Comparison of ENCODE assay signal across 8 cellular contexts in genomic region chr1:37753473-37754321, GRCh38. TPM values are rescaled to one million over a fixed set of nuclear protein-coding genes. Genes with fewer than 3 reads are reported as not detected.
DNase-seq lines count a peak whose midpoint lies in the region; ATAC-seq and TF ChIP-seq lines count a peak whose summit lies in the region.

No MANE protein-coding gene starts in this region.

- no peak for TF ChIP-seq CTCF in gastroesophageal sphincter (IDR thresholded peaks at IDR 0.05)

- TF ChIP-seq EP300 in gastroesophageal sphincter (IDR thresholded peaks at IDR 0.05): no peak

- H3K27me3 Mint-ChIP-seq in CD8-positive, alpha-beta memory T cell: peaks cover 18 to 33% of the 10 kb centered on the region in 2 donors
- H3K27me3 Mint-ChIP-seq in activated naive CD8-positive, alpha-beta T cell treated with anti-CD3 and anti-CD28 coated beads, Interleukin-2, amount 10 ng/mL, durations not matched to agents 7 days and 5 days: peaks cover 57% of the 10 kb centered on the region
- peaks cover 22 to 61% (median 33%) of the 10 kb centered on the region in 3 donors for H3K27me3 Mint-ChIP-seq in naive B cell

- no peaks in the 10 kb centered on the region for H3K4me1 ChIP-seq in CD8-positive, alpha-beta memory T cell (ENCODE audit: insufficient read depth, low read length)
- no peaks in the 10 kb centered on the region for H3K4me1 ChIP-seq in HUES48 (ENCODE audit: control insufficient read depth, insufficient read depth, low read length)
- peaks cover 0 to 17% (median 0%) of the 10 kb centered on the region in 3 donors for H3K4me1 ChIP-seq in gastroesophageal sphincter

- no peak overlapping the region for H3K9ac ChIP-seq in HUES48 (ENCODE audit: low read depth, low read length)

- H3K4me3 Mint-ChIP-seq in CD8-positive, alpha-beta memory T cell: peak overlapping the region in 6 of 7 donors; percentile 44 to 79 (median 70)
- peak overlapping the region; percentile 65 for H3K4me3 Mint-ChIP-seq in activated naive CD8-positive, alpha-beta T cell treated with anti-CD3 and anti-CD28 coated beads, Interleukin-2, amount 10 ng/mL, durations not matched to agents 7 days and 5 days
- H3K4me3 Mint-ChIP-seq in naive B cell: peak overlapping the region; percentile 22 to 88 (median 72)

- H3K9me3 ChIP-seq in CD8-positive, alpha-beta memory T cell (ENCODE audit: low read length): no peaks in the 10 kb centered on the region
- H3K9me3 ChIP-seq in HUES48 (ENCODE audit: control insufficient read depth, insufficient read depth, low read length) (no peaks in the 10 kb centered on the region), gastroesophageal sphincter (no peaks in the 10 kb centered on the region)

- peaks cover 10% of the 10 kb centered on the region for H3K27me3 ChIP-seq in CD8-positive, alpha-beta memory T cell (ENCODE audit: insufficient read depth, low read length, poor library complexity, severe bottlenecking)
- H3K27me3 ChIP-seq in HUES48 (ENCODE audit: control insufficient read depth, insufficient read depth, low read length) (peaks cover 91% of the 10 kb centered on the region), gastroesophageal sphincter (peaks cover 99% of the 10 kb centered on the region)

- H3K4me1 Mint-ChIP-seq in CD8-positive, alpha-beta memory T cell: peaks cover 8 to 15% (median 10%) of the 10 kb centered on the region in 3 donors
- H3K4me1 Mint-ChIP-seq in activated naive CD8-positive, alpha-beta T cell treated with anti-CD3 and anti-CD28 coated beads, Interleukin-2, amount 10 ng/mL, durations not matched to agents 7 days and 5 days: peaks cover 3% of the 10 kb centered on the region
- peaks cover 5 to 17% (median 16%) of the 10 kb centered on the region in 3 donors for H3K4me1 Mint-ChIP-seq in naive B cell

- no peak for TF ChIP-seq POLR2A in gastroesophageal sphincter (IDR thresholded peaks at IDR 0.05)

- H3K9me3 Mint-ChIP-seq in CD8-positive, alpha-beta memory T cell: no peaks in the 10 kb centered on the region
- no peaks in the 10 kb centered on the region for H3K9me3 Mint-ChIP-seq in activated naive CD8-positive, alpha-beta T cell treated with anti-CD3 and anti-CD28 coated beads, Interleukin-2, amount 10 ng/mL, durations not matched to agents 7 days and 5 days
- peaks cover 0 to 1% (median 0%) of the 10 kb centered on the region in 7 donors for H3K9me3 Mint-ChIP-seq in naive B cell

- CTCF ChIA-PET in CD8-positive, alpha-beta memory T cell (lab: Charles Lee): interaction anchor here (1.0 kb wide), 1 partner anchor 11 kb away, joined by 3 read pairs; no protein-coding TSS in a partner anchor

- H3K36me3 ChIP-seq in CD8-positive, alpha-beta memory T cell (ENCODE audit: insufficient read depth, low read length): no peaks in the 10 kb centered on the region
- H3K36me3 ChIP-seq in HUES48 (ENCODE audit: control insufficient read depth, insufficient read depth, low read length): no peaks in the 10 kb centered on the region
- H3K36me3 ChIP-seq in gastroesophageal sphincter: no peaks in the 10 kb centered on the region

- H3K4me3 ChIP-seq in CD8-positive, alpha-beta memory T cell (ENCODE audit: low read length): no peak overlapping the region
- H3K4me3 ChIP-seq in HUES48 (ENCODE audit: low read depth, low read length) (peak overlapping the region; percentile 57), gastroesophageal sphincter (peak overlapping the region in 1 of 2 donors; percentile 46)

- POLR2A ChIA-PET in CD8-positive, alpha-beta memory T cell (lab: Charles Lee): no interaction called here
- POLR2A ChIA-PET in activated naive CD8-positive, alpha-beta T cell treated with anti-CD3 and anti-CD28 coated beads, Interleukin-2, amount 10 ng/mL, durations not matched to agents 7 days and 5 days (lab: Charles Lee): no interaction called here

- no peaks in the 10 kb centered on the region for H3K36me3 Mint-ChIP-seq in CD8-positive, alpha-beta memory T cell
- H3K36me3 Mint-ChIP-seq in activated naive CD8-positive, alpha-beta T cell treated with anti-CD3 and anti-CD28 coated beads, Interleukin-2, amount 10 ng/mL, durations not matched to agents 7 days and 5 days: no peaks in the 10 kb centered on the region
- H3K36me3 Mint-ChIP-seq in naive B cell: no peaks in the 10 kb centered on the region

- H3K27ac ChIP-seq in CD8-positive, alpha-beta memory T cell (ENCODE audit: low read depth, low read length): no peak overlapping the region
- H3K27ac ChIP-seq in HUES48 (ENCODE audit: low read depth, low read length) (no peak overlapping the region), gastroesophageal sphincter (no peak overlapping the region)

- DNase-seq in CD8-positive, alpha-beta memory T cell: no peak
- no peak for DNase-seq in activated naive CD8-positive, alpha-beta T cell treated with anti-CD3 and anti-CD28 coated beads, Interleukin-2, amount 10 ng/mL, durations not matched to agents 7 days and 5 days
- DNase-seq in naive B cell (no peak), HUDEP-2 (lab: John Stamatoyannopoulos, UW; ENCODE audit: unreplicated experiment in 76 of 76) (no peak)

- no peak for ATAC-seq in activated naive CD8-positive, alpha-beta T cell treated with anti-CD3 and anti-CD28 coated beads, Interleukin-2, amount 10 ng/mL, durations not matched to agents 7 days and 5 days (ENCODE audit: low read depth)
- ATAC-seq in naive B cell (ENCODE audit: low read depth in 2 of 2) (no peak), HG03280 (IDR thresholded peaks at IDR 0.05; ENCODE audit: unreplicated experiment) (no peak), GM18909 (IDR thresholded peaks at IDR 0.05; ENCODE audit: poor library complexity, unreplicated experiment) (no peak), gastroesophageal sphincter (no peak)

- WGBS in gastroesophageal sphincter (ENCODE audit: low coverage in 1 of 2), 2 donors: 2 to 6% methylated on average over 18 to 22 of the region's 52 CpGs

- H3K27ac Mint-ChIP-seq in CD8-positive, alpha-beta memory T cell: no peak overlapping the region
- no peak overlapping the region for H3K27ac Mint-ChIP-seq in activated naive CD8-positive, alpha-beta T cell treated with anti-CD3 and anti-CD28 coated beads, Interleukin-2, amount 10 ng/mL, durations not matched to agents 7 days and 5 days
- H3K27ac Mint-ChIP-seq in naive B cell: peak overlapping the region in 1 of 6 donors; percentile 33

RNA-seq across cellular contexts. Expression of gene EPHA10, which starts 11.2 kb away (rescaled TPM):
- total RNA-seq in CD8-positive, alpha-beta memory T cell: under 1 TPM in 1 of 2 experiments, not detected in 1; 0.04 TPM
- polyA plus RNA-seq in CD8-positive, alpha-beta memory T cell: not detected
- not detected for total RNA-seq in activated naive CD8-positive, alpha-beta T cell treated with anti-CD3 and anti-CD28 coated beads, Interleukin-2, amount 10 ng/mL, durations not matched to agents 7 days and 5 days
- not detected for polyA plus RNA-seq in naive B cell (ENCODE audit: low read depth in 6 of 6)
- total RNA-seq in gastroesophageal sphincter: under 1 TPM; 0.12 to 0.93 (median 0.51) TPM

RNA-seq across cellular contexts. Expression of gene MANEAL, which starts 40.0 kb away (rescaled TPM):
- 1 to 10 TPM; 8.0 to 9.0 TPM for total RNA-seq in CD8-positive, alpha-beta memory T cell
- polyA plus RNA-seq in CD8-positive, alpha-beta memory T cell: 4.0 TPM
- total RNA-seq in activated naive CD8-positive, alpha-beta T cell treated with anti-CD3 and anti-CD28 coated beads, Interleukin-2, amount 10 ng/mL, durations not matched to agents 7 days and 5 days: 1 to 10 TPM; 1.3 to 1.4 TPM
- 1 to 10 TPM; 1.4 to 4.7 (median 3.0) TPM for polyA plus RNA-seq in naive B cell (ENCODE audit: low read depth in 6 of 6)
- total RNA-seq in gastroesophageal sphincter: 1 to 10 TPM; 1.5 to 2.8 (median 2.7) TPM

RNA-seq across cellular contexts. Expression of gene C1orf122, which starts 53.9 kb away (rescaled TPM):
- total RNA-seq in CD8-positive, alpha-beta memory T cell: 10 to 100 TPM; 37.7 to 39.5 TPM
- 29.4 TPM for polyA plus RNA-seq in CD8-positive, alpha-beta memory T cell
- 10 to 100 TPM; 15.4 to 18.0 TPM for total RNA-seq in activated naive CD8-positive, alpha-beta T cell treated with anti-CD3 and anti-CD28 coated beads, Interleukin-2, amount 10 ng/mL, durations not matched to agents 7 days and 5 days
- 10 to 100 TPM; 23.3 to 32.1 (median 26.7) TPM for polyA plus RNA-seq in naive B cell (ENCODE audit: low read depth in 6 of 6)
- 10 to 100 TPM; 53.7 to 73.0 (median 62.5) TPM for total RNA-seq in gastroesophageal sphincter

RNA-seq across cellular contexts. Expression of gene YRDC, which starts 54.3 kb away (rescaled TPM):
- 10 to 100 TPM; 72.4 to 80.8 TPM for total RNA-seq in CD8-positive, alpha-beta memory T cell
- polyA plus RNA-seq in CD8-positive, alpha-beta memory T cell: 28.7 TPM
- total RNA-seq in activated naive CD8-positive, alpha-beta T cell treated with anti-CD3 and anti-CD28 coated beads, Interleukin-2, amount 10 ng/mL, durations not matched to agents 7 days and 5 days: 10 to 100 TPM; 13.3 to 14.1 TPM
- 10 to 100 TPM; 21.3 to 52.0 (median 29.6) TPM for polyA plus RNA-seq in naive B cell (ENCODE audit: low read depth in 6 of 6)
- 10 to 100 TPM; 13.6 to 16.9 (median 15.4) TPM for total RNA-seq in gastroesophageal sphincter
